17 cellular contexts compared by ENCODE assay signal in genomic region chr10:70320751-70321150, GRCh38. TPM values are rescaled to one million over a fixed set of nuclear protein-coding genes. Genes with fewer than 3 reads are reported as not detected.
DNase-seq lines count a peak whose midpoint lies in the region; ATAC-seq and TF ChIP-seq lines count a peak whose summit lies in the region.
"Had no signal": no experiment of that assay in that cellular context is flagged by ENCODE, and none has a peak within 500 bp of the region (broad histone marks: within the 10 kb centered on the region; RNA-seq: fewer than 3 reads in every experiment).

No MANE protein-coding gene starts in this region.

- no peak overlapping the region for H3K4me3 ChIP-seq in suprapubic skin
- H3K4me3 ChIP-seq: body of pancreas, dorsolateral prefrontal cortex, tibial nerve had no signal

- intact Hi-C loops in left cardiac atrium (cut with DNase I) = no loop called here

- TF ChIP-seq CTCF in suprapubic skin (IDR thresholded peaks at IDR 0.05) = no peak

- H3K27ac ChIP-seq in caudate nucleus (ENCODE audit: low read depth, low read length) (peak overlapping the region; percentile 64), suprapubic skin (peak overlapping the region; percentile 40)
- H3K27ac ChIP-seq: body of pancreas, dorsolateral prefrontal cortex had no signal

- H3K9me3 ChIP-seq in suprapubic skin = no peaks in the 10 kb centered on the region
- H3K9me3 ChIP-seq: body of pancreas, tibial nerve had no signal

- H3K36me3 ChIP-seq in suprapubic skin = no peaks in the 10 kb centered on the region
- H3K36me3 ChIP-seq: tibial nerve had no signal

- DNase-seq in LHCN-M2 (ENCODE audit: low read depth) (peak; percentile 18), caudate nucleus (lab: John Stamatoyannopoulos, UW) (peak in 21 of 61 donors; percentile 9 to 70 (median 29)), left cardiac atrium (no peak), suprapubic skin (ENCODE audit: low spot score in 2 of 2) (peak in 1 of 2 donors; percentile 78), NCI-H446 (lab: John Stamatoyannopoulos, UW) (no peak)
- DNase-seq: activated CD4-positive, alpha-beta T cell treated with anti-CD3 and anti-CD28 coated beads for 36 hours; activated T-cell treated with anti-CD3 and anti-CD28 coated beads for 4 hours; body of pancreas; kidney glomerular epithelial cell; NCI-H1092 treated with DMSO at 0.1 percent for 48 hours; NCI-H2227 treated with DMSO at 0.1 percent for 48 hours; SHP77; stimulated activated CD4-positive, alpha-beta T cell treated with anti-CD3 and anti-CD28 coated beads, Interleukin-4, amount 100 ng/mL, for 4 hours had no signal

- peak; percentile 40 to 60 for ATAC-seq in left cardiac atrium
- no peak for ATAC-seq in HG03039 (IDR thresholded peaks at IDR 0.05; ENCODE audit: unreplicated experiment)
- no peak for ATAC-seq in HG02642 (IDR thresholded peaks at IDR 0.05; ENCODE audit: poor library complexity, unreplicated experiment)
- ATAC-seq: activated CD4-positive, alpha-beta T cell treated with anti-CD3 and anti-CD28 coated beads for 36 hours; body of pancreas had no signal

- 64% methylated on average over 5 of the region's 5 CpGs for WGBS in suprapubic skin

- no peaks in the 10 kb centered on the region for H3K27me3 ChIP-seq in suprapubic skin
- H3K27me3 ChIP-seq: body of pancreas, dorsolateral prefrontal cortex, tibial nerve had no signal

- no peak for TF ChIP-seq EP300 in suprapubic skin (IDR thresholded peaks at IDR 0.05)

- H3K4me1 ChIP-seq in suprapubic skin = peaks cover 17% of the 10 kb centered on the region
- H3K4me1 ChIP-seq: body of pancreas had no signal

- TF ChIP-seq POLR2A in suprapubic skin (IDR thresholded peaks at IDR 0.05) = no peak

RNA-seq across cellular contexts. Expression of gene NPFFR1, which starts 36.9 kb away (rescaled TPM):
- total RNA-seq in LHCN-M2 (2014; rRNA removed) (not detected in 2 replicates), left cardiac atrium (under 1 TPM; 0.05 to 0.12 TPM), suprapubic skin (under 1 TPM; 0.08 to 0.53 (median 0.23) TPM)
- not detected for polyA plus RNA-seq in LHCN-M2 (2012)
- total RNA-seq: activated CD4-positive, alpha-beta T cell treated with anti-CD3 and anti-CD28 coated beads for 36 hours; body of pancreas had no signal

Comparison
In these comparisons a context has a peak if more than half of its experiments do, and no peak if none do; other contexts are left out.
1. ATAC-seq: peak in left cardiac atrium (2 of 2); none in HG03039 (single experiment) and HG02642 (single experiment).